ENCODE assay signal across 22 cellular contexts in the genomic region with DNA sequence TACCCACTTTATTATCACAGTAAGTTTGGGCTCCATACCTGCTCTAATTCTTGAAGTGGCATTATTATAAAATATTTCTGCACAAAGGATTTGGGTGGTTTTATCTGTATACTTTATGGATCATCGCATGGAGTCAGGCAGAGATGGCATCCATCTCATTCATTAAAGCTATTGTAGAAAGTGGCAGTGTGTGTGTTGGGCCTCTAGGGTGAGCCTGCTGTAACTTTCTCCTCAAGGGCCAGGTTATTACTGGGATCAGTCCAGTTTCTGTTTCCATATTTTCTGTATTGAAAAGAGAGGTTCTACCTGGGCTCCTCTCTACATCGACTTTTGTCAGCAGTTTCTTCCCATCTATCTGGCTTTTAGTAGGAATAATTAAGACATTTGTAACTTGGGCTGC.
DNase-seq lines count a peak whose midpoint lies in the region; TF ChIP-seq lines count a peak whose summit lies in the region.
"Had no signal": no experiment of that assay in that cellular context is flagged by ENCODE, and none has a peak within 500 bp of the region (broad histone marks: within the 10 kb centered on the region; RNA-seq: fewer than 3 reads in every experiment).

No MANE protein-coding gene starts in this region.

- no peaks in the 10 kb centered on the region for H3K4me1 Mint-ChIP-seq in endodermal cell
- H3K4me1 Mint-ChIP-seq: CD14-positive monocyte; CD4-positive, alpha-beta memory T cell; IgD-negative memory B cell had no signal

- H4K20me1 ChIP-seq in mammary epithelial cell (ENCODE audit: insufficient read depth, low read length), result no peaks in the 10 kb centered on the region
- H4K20me1 ChIP-seq: BLaER1 had no signal

- DNase-seq in mammary epithelial cell (no peak), breast epithelium (ENCODE audit: low spot score in 2 of 2) (no peak), NCI-H82 (lab: John Stamatoyannopoulos, UW) (peak; percentile 42), endodermal cell (no peak), hypothalamus (lab: John Stamatoyannopoulos, UW) (no peak), RWPE1 (ENCODE audit: low spot score) (no peak), HUDEP-2 (lab: John Stamatoyannopoulos, UW; ENCODE audit: unreplicated experiment in 76 of 76) (no peak)
- DNase-seq: AML-193; Calu3; CD4-positive, alpha-beta memory T cell; DND-41; EL; GM23248; HFFc6; KBM-7 had no signal

- H3K9me3 ChIP-seq in mammary epithelial cell (replicated peaks; ENCODE audit: insufficient read depth, low read length), result no peaks in the 10 kb centered on the region
- no peaks in the 10 kb centered on the region for H3K9me3 ChIP-seq in breast epithelium
- H3K9me3 ChIP-seq in endodermal cell (ENCODE audit: control insufficient read depth, low read length), result no peaks in the 10 kb centered on the region
- H3K9me3 ChIP-seq: A549, BLaER1 had no signal

- H3K9me3 Mint-ChIP-seq in endodermal cell, result no peaks in the 10 kb centered on the region
- H3K9me3 Mint-ChIP-seq: HFFc6 had no signal

- dilution Hi-C loops in mammary epithelial cell (cut with HindIII; ENCODE audit: low sequenced_read_pairs), result no loop called here

- H2AFZ ChIP-seq in mammary epithelial cell (ENCODE audit: low read depth, low read length), result peak overlapping the region; percentile 2
- H2AFZ ChIP-seq: GM23248 had no signal

- TF ChIP-seq POLR2A in breast epithelium (IDR thresholded peaks at IDR 0.05), result no peak

- no TSS peak for BruUV-seq in mammary epithelial cell (replicated peaks; lab: Mats Ljungman, UMichigan)

- no peak overlapping the region for H3K27ac Mint-ChIP-seq in endodermal cell
- H3K27ac Mint-ChIP-seq: CD14-positive monocyte; CD4-positive, alpha-beta memory T cell; HFFc6; IgD-negative memory B cell had no signal

- CTCF ChIA-PET in mammary epithelial cell (lab: Charles Lee; ENCODE audit: low non-redundant PET) (interaction anchor here (0.9 kb wide), 1 partner anchor 694 kb away, joined by 3 read pairs; no protein-coding TSS in a partner anchor), RWPE1 (lab: Yijun Ruan, JAX) (no interaction called here)

- POLR2A ChIA-PET in RWPE1 (lab: Yijun Ruan, JAX; ENCODE audit: low non-redundant PET), result no interaction called here

- TF ChIP-seq CTCF in mammary epithelial cell (conservative IDR thresholded peaks at IDR 0.05 in 1 of 2, IDR thresholded peaks at IDR 0.05 in 1 of 2; ENCODE audit: extremely low read depth in 1 of 2, insufficient read depth in 1 of 2, low read depth in 1 of 2, low read length in 2 of 2) (no peak), breast epithelium (IDR thresholded peaks at IDR 0.05) (no peak), endodermal cell (conservative IDR thresholded peaks at IDR 0.05) (peak; percentile 52), RWPE1 (conservative IDR thresholded peaks at IDR 0.05; ENCODE audit: low read depth) (no peak)

- intact Hi-C loops in mammary epithelial cell (cut with micrococcal nuclease), result no loop called here
- intact Hi-C loops in breast epithelium (cut with DNase I; ENCODE audit: low total_unique reads), result no loop called here

- H3K4me1 ChIP-seq in mammary epithelial cell (ENCODE audit: insufficient read depth, low read length) (no peaks in the 10 kb centered on the region), breast epithelium (no peaks in the 10 kb centered on the region), endodermal cell (ENCODE audit: control insufficient read depth, insufficient read depth, low read length) (no peaks in the 10 kb centered on the region)
- H3K4me1 ChIP-seq: A549, BLaER1 had no signal

- no peak overlapping the region for H3K4me2 ChIP-seq in mammary epithelial cell (ENCODE audit: insufficient read depth, low read depth, low read length)
- H3K4me2 ChIP-seq: A549, BLaER1 had no signal

- no peak overlapping the region for H3K4me3 Mint-ChIP-seq in endodermal cell
- H3K4me3 Mint-ChIP-seq: CD14-positive monocyte; CD4-positive, alpha-beta memory T cell; HFFc6; IgD-negative memory B cell had no signal

- H3K4me3 ChIP-seq in mammary epithelial cell (replicated peaks in 1 of 3; ENCODE audit: insufficient read depth in 1 of 3, low read depth in 2 of 3, low read length in 3 of 3), result no peak overlapping the region
- H3K4me3 ChIP-seq in breast epithelium, result no peak overlapping the region
- no peak overlapping the region for H3K4me3 ChIP-seq in endodermal cell (ENCODE audit: low read length)
- H3K4me3 ChIP-seq: A549, BLaER1, GM12878, GM23248 had no signal

- no peaks in the 10 kb centered on the region for H3K79me2 ChIP-seq in mammary epithelial cell (ENCODE audit: insufficient read depth, low read length)

- H3K36me3 ChIP-seq in mammary epithelial cell (ENCODE audit: insufficient read depth, low read length) (no peaks in the 10 kb centered on the region), breast epithelium (no peaks in the 10 kb centered on the region), endodermal cell (ENCODE audit: control insufficient read depth, insufficient read depth, low read length) (no peaks in the 10 kb centered on the region)
- H3K36me3 ChIP-seq: BLaER1 had no signal

- no peak overlapping the region for H3K27ac ChIP-seq in mammary epithelial cell (ENCODE audit: insufficient read depth, low read depth, low read length)
- H3K27ac ChIP-seq in breast epithelium, result no peak overlapping the region
- H3K27ac ChIP-seq in endodermal cell (ENCODE audit: low read depth, low read length), result no peak overlapping the region
- no peak overlapping the region for H3K27ac ChIP-seq in RWPE1
- H3K27ac ChIP-seq: 22Rv1, A549, BLaER1, GM23248, HL-60 had no signal

- no peak overlapping the region for H3K9ac ChIP-seq in mammary epithelial cell (ENCODE audit: insufficient read depth, low read length)
- no peak overlapping the region for H3K9ac ChIP-seq in endodermal cell (ENCODE audit: extremely low read depth, low read length, poor library complexity, severe bottlenecking)
- H3K9ac ChIP-seq: BLaER1, GM23248 had no signal

- no peaks in the 10 kb centered on the region for H3K36me3 Mint-ChIP-seq in endodermal cell (ENCODE audit: low read depth)
- H3K36me3 Mint-ChIP-seq: CD14-positive monocyte; CD4-positive, alpha-beta memory T cell; IgD-negative memory B cell had no signal

- in situ Hi-C loops in mammary epithelial cell (cut with MboI; ENCODE audit: low sequenced_read_pairs in 2 of 2), result no loop called here

- WGBS in mammary epithelial cell (ENCODE audit: low coverage, missing lambda C conversion rate), result 100% methylated on average over 2 of the region's 2 CpGs
- 95% methylated on average over 2 of the region's 2 CpGs; no CpG with 5 or more reads in 1 of the 2 experiments for WGBS in endodermal cell (ENCODE audit: insufficient coverage in 1 of 2, insufficient read length in 1 of 2), 2 experiments

- H3K27me3 Mint-ChIP-seq in endodermal cell (ENCODE audit: insufficient read depth), result no peaks in the 10 kb centered on the region
- H3K27me3 Mint-ChIP-seq: CD4-positive, alpha-beta memory T cell; IgD-negative memory B cell had no signal

- H3K27me3 ChIP-seq in mammary epithelial cell (ENCODE audit: insufficient read depth, low read length), result no peaks in the 10 kb centered on the region
- H3K27me3 ChIP-seq in breast epithelium, result no peaks in the 10 kb centered on the region
- H3K27me3 ChIP-seq in endodermal cell (ENCODE audit: control insufficient read depth, insufficient read depth, low read length, poor library complexity, severe bottlenecking), result no peaks in the 10 kb centered on the region
- H3K27me3 ChIP-seq: BLaER1 had no signal
